17 cellular contexts compared by ENCODE assay signal in genomic region chr1:111924786-111925185, GRCh38.
"Had no signal": no experiment of that assay in that cellular context is flagged by ENCODE, and none has a peak within 500 bp of the region (broad histone marks: within the 10 kb centered on the region; RNA-seq: fewer than 3 reads in every experiment).

No MANE protein-coding gene starts in this region.

- DNase-seq: effector CD4-positive, alpha-beta T cell; immature natural killer cell; kidney; left cardiac atrium; mammary epithelial cell; naive thymus-derived CD4-positive, alpha-beta T cell; nephron progenitor cell; stimulated activated CD4-positive, alpha-beta T cell treated with anti-CD3 and anti-CD28 coated beads, Interleukin-2, amount 100 ng/mL, for 24 hours; stimulated activated CD4-positive, alpha-beta T cell treated with anti-CD3 and anti-CD28 coated beads, Interleukin-4, amount 100 ng/mL, for 4 hours; stimulated activated naive B cell treated with anti-CD40 and anti-IgM and Interleukin-4, amounts not matched to agents 10 μg/mL and 1 μg/mL and 100 μg/mL, for 72 hours; stimulated activated naive CD8-positive, alpha-beta T cell treated with anti-CD3 and anti-CD28 coated beads, Interleukin-15, amount 100 ng/mL, for 72 hours; testis; upper lobe of right lung had no signal

- H3K27ac ChIP-seq: coronary artery, parathyroid adenoma, skin epidermis, testis, tibial nerve, upper lobe of right lung had no signal

- H3K9me3 ChIP-seq: testis, tibial nerve, upper lobe of right lung had no signal

- H3K36me3 ChIP-seq: tibial nerve, upper lobe of right lung had no signal

- H3K27me3 ChIP-seq: testis, tibial nerve, upper lobe of right lung had no signal

- H3K4me3 ChIP-seq: coronary artery, skin epidermis, testis, tibial nerve, upper lobe of right lung had no signal
